Comparison of ENCODE assay signal across 19 cellular contexts in the genomic region with DNA sequence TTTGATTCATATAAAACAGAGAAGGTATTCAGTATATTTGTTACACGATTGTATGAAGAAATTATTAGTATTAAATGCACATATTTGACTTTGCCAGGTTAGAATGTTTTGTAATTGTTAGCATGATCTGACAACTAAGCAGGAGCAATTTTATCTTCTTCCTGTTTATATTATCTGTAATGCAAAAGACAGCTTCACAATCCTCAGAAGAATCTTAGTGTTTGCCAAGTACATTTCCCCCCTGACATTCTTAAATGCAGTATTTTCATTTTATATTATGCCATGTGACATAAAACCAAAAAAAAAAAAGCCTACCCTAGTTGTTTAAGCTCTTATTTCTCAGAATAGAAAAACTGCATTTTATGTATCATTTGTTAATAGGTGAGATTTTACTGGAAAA.
A peak's percentile ranks its signal among the peaks of the same experiment; 100 is the strongest.
DNase-seq lines count a peak whose midpoint lies in the region; ATAC-seq and TF ChIP-seq lines count a peak whose summit lies in the region.
"Had no signal": no experiment of that assay in that cellular context is flagged by ENCODE, and none has a peak within 500 bp of the region (broad histone marks: within the 10 kb centered on the region; RNA-seq: fewer than 3 reads in every experiment).

No MANE protein-coding gene starts in this region.

- no peaks in the 10 kb centered on the region for H3K9me3 ChIP-seq in PC-3 (ENCODE audit: low read length)
- H3K9me3 ChIP-seq in SJCRH30 (replicated peaks), result no peaks in the 10 kb centered on the region
- no peaks in the 10 kb centered on the region for H3K9me3 ChIP-seq in spleen

- no TSS peak for BruUV-seq in PC-3 (replicated peaks; lab: Mats Ljungman, UMichigan)

- ATAC-seq in PC-3, result no peak
- ATAC-seq: HepG2 had no signal

- H3K36me3 ChIP-seq in PC-3 (ENCODE audit: low read depth, low read length), result no peaks in the 10 kb centered on the region
- H3K36me3 ChIP-seq in SJCRH30, result no peaks in the 10 kb centered on the region
- no peaks in the 10 kb centered on the region for H3K36me3 ChIP-seq in spleen

- no peak overlapping the region for H3K4me3 ChIP-seq in PC-3 (ENCODE audit: low read length)
- no peak overlapping the region for H3K4me3 ChIP-seq in choroid plexus epithelial cell (ENCODE audit: low read depth, low read length)
- H3K4me3 ChIP-seq in SJCRH30, result no peak overlapping the region
- no peak overlapping the region for H3K4me3 ChIP-seq in spleen

- H3K27ac ChIP-seq in PC-3 (ENCODE audit: low read length), result peak overlapping the region; percentile 84
- H3K27ac ChIP-seq in SJCRH30, result no peak overlapping the region
- H3K27ac ChIP-seq in spleen, result no peak overlapping the region

- peak overlapping the region; percentile 66 for H3K4me2 ChIP-seq in PC-3 (ENCODE audit: low read length)

- H3K27me3 ChIP-seq in PC-3 (ENCODE audit: low read length) (no peaks in the 10 kb centered on the region), SJCRH30 (no peaks in the 10 kb centered on the region), spleen (replicated peaks in 1 of 7) (no peaks in the 10 kb centered on the region)

- POLR2A ChIA-PET in PC-3 (lab: Charles Lee; ENCODE audit: unreplicated experiment), result interaction anchor here (0.5 kb wide), 1 partner anchor 1316 kb away, joined by 4 read pairs; no protein-coding TSS in a partner anchor

- H3K4me1 ChIP-seq in PC-3 (ENCODE audit: insufficient read depth, low read length), result peaks cover 36% of the 10 kb centered on the region
- H3K4me1 ChIP-seq in SJCRH30, result no peaks in the 10 kb centered on the region
- no peaks in the 10 kb centered on the region for H3K4me1 ChIP-seq in spleen

- no peaks in the 10 kb centered on the region for H3K9me2 ChIP-seq in PC-3 (replicated peaks; ENCODE audit: low read length)

- peak overlapping the region; percentile 30 for H3K9ac ChIP-seq in PC-3 (ENCODE audit: low read length)

- TF ChIP-seq CTCF in PC-3 (conservative IDR thresholded peaks at IDR 0.05; ENCODE audit: low read depth, low read length) (no peak), choroid plexus epithelial cell (conservative IDR thresholded peaks at IDR 0.05; ENCODE audit: low read depth, low read length) (no peak), spleen (IDR thresholded peaks at IDR 0.05 in 8 of 11, conservative IDR thresholded peaks at IDR 0.05 in 3 of 11) (no peak)

- TF ChIP-seq POLR2A in spleen (IDR thresholded peaks at IDR 0.05), result no peak

- peaks cover 8% of the 10 kb centered on the region for H3F3A ChIP-seq in PC-3 (ENCODE audit: low read length, unreplicated experiment)

- peak; percentile 66 for DNase-seq in ELR (ENCODE audit: low read depth)
- no peak for DNase-seq in PC-3
- peak; percentile 74 for DNase-seq in choroid plexus epithelial cell (ENCODE audit: low read depth)
- DNase-seq in iris pigment epithelial cell (ENCODE audit: low read depth), result peak; percentile 84
- DNase-seq in NCI-H526 (lab: John Stamatoyannopoulos, UW), result no peak
- no peak for DNase-seq in SJCRH30
- DNase-seq in spleen, result no peak
- DNase-seq in inferior parietal cortex (ENCODE audit: extremely low spot score), result no peak
- DNase-seq: AML-193; Calu3; CD4-positive, CD25-positive, alpha-beta regulatory T cell; DMS79; GF-D8; NCI-H2081; NCI-H2227 treated with DMSO at 0.1 percent for 48 hours; NCI-H524 treated with DMSO at 0.1 percent for 48 hours; NK-92 treated with Interleukin-12 subunit alpha and Interleukin-12 subunit beta, amount 100 ng/mL, for 24 hours; OCI-M1 had no signal

- no peak overlapping the region for H2AFZ ChIP-seq in PC-3 (ENCODE audit: low read length)

- H4K20me1 ChIP-seq in PC-3 (ENCODE audit: low read length), result no peaks in the 10 kb centered on the region

- 56 to 81% (median 67%) methylated on average over 1 of the region's 1 CpG for WGBS in spleen, 5 donors

- CTCF ChIA-PET in PC-3 (lab: Charles Lee), result no interaction called here

- intact Hi-C loops in PC-3 (cut with micrococcal nuclease), result no loop called here
- intact Hi-C loops in spleen (cut with DNase I; ENCODE audit: low total_unique reads), result no loop called here

- no peaks in the 10 kb centered on the region for H3K79me2 ChIP-seq in PC-3 (ENCODE audit: low read length)

Comparison
In these comparisons a context has a peak if more than half of its experiments do, and no peak if none do; other contexts are left out.
1. DNase-seq: peak in ELR (single experiment), choroid plexus epithelial cell (single experiment) and iris pigment epithelial cell (single experiment); none in PC-3 (single experiment), NCI-H526 (0 of 2), SJCRH30 (0 of 2), spleen (single experiment) and inferior parietal cortex (single experiment).